10 cellular contexts compared by ENCODE assay signal in genomic region chr12:65335021-65335714, GRCh38. TPM values are rescaled to one million over a fixed set of nuclear protein-coding genes. Genes with fewer than 3 reads are reported as not detected.
DNase-seq lines count a peak whose midpoint lies in the region; ATAC-seq, FAIRE-seq and TF ChIP-seq lines count a peak whose summit lies in the region.
"Had no signal": no experiment of that assay in that cellular context is flagged by ENCODE, and none has a peak within 500 bp of the region (broad histone marks: within the 10 kb centered on the region; RNA-seq: fewer than 3 reads in every experiment).

No MANE protein-coding gene starts in this region.

- no peak for TF ChIP-seq POLR2A in ovary (IDR thresholded peaks at IDR 0.05)

- no peak for TF ChIP-seq CTCF in Calu3 (IDR thresholded peaks at IDR 0.05; ENCODE audit: unreplicated experiment)
- TF ChIP-seq CTCF in fibroblast of pulmonary artery (IDR thresholded peaks at IDR 0.05; ENCODE audit: low read length, missing control alignments) = no peak
- TF ChIP-seq CTCF in ovary (IDR thresholded peaks at IDR 0.05) = no peak

- no peaks in the 10 kb centered on the region for H3K4me1 ChIP-seq in ovary (ENCODE audit: insufficient read depth)

- peak; percentile 39 for FAIRE-seq in RCC 7860 (lab: Jason Lieb, UNC)

- no peak overlapping the region for H3K4me3 Mint-ChIP-seq in Calu3 (ENCODE audit: low read depth, unreplicated experiment)
- H3K4me3 Mint-ChIP-seq in activated CD4-positive, alpha-beta T cell treated with anti-CD3 and anti-CD28 coated beads for 36 hours = no peak overlapping the region

- POLR2A ChIA-PET in activated CD4-positive, alpha-beta T cell treated with anti-CD3 and anti-CD28 coated beads for 36 hours (lab: Charles Lee) = no interaction called here

- peak overlapping the region; percentile 27 for H3K27ac Mint-ChIP-seq in Calu3 (ENCODE audit: unreplicated experiment)
- H3K27ac Mint-ChIP-seq in activated CD4-positive, alpha-beta T cell treated with anti-CD3 and anti-CD28 coated beads for 36 hours = no peak overlapping the region

- no peaks in the 10 kb centered on the region for H3K36me3 Mint-ChIP-seq in Calu3 (ENCODE audit: insufficient read depth, unreplicated experiment)
- H3K36me3 Mint-ChIP-seq in activated CD4-positive, alpha-beta T cell treated with anti-CD3 and anti-CD28 coated beads for 36 hours (ENCODE audit: low read depth) = no peaks in the 10 kb centered on the region

- CTCF ChIA-PET in Calu3 (lab: Charles Lee) = interaction anchor here (0.6 to 1.6 kb wide), 6 partner anchors 8 to 359 kb away, joined by 3 to 5 read pairs (median 3); no protein-coding TSS in a partner anchor
- CTCF ChIA-PET in activated CD4-positive, alpha-beta T cell treated with anti-CD3 and anti-CD28 coated beads for 36 hours (lab: Charles Lee) = interaction anchor here (0.7 kb wide), 1 partner anchor 10 kb away, joined by 3 read pairs; no protein-coding TSS in a partner anchor

- TF ChIP-seq EP300 in ovary (IDR thresholded peaks at IDR 0.05) = no peak

- ATAC-seq in activated CD4-positive, alpha-beta T cell treated with anti-CD3 and anti-CD28 coated beads for 36 hours = no peak

- DNase-seq in Calu3 (peak; percentile 15), RCC 7860 (ENCODE audit: low spot score) (peak; percentile 6), fibroblast of pulmonary artery (ENCODE audit: low read depth) (peak; percentile 96), ovary (peak; percentile 30 to 76 (median 57)), NCI-H2107 treated with DMSO at 0.1 percent for 48 hours (lab: John Stamatoyannopoulos, UW; ENCODE audit: unreplicated experiment) (no peak), NCI-H774 (lab: John Stamatoyannopoulos, UW) (no peak), DMS153 (lab: John Stamatoyannopoulos, UW) (no peak)
- DNase-seq in activated CD4-positive, alpha-beta T cell treated with anti-CD3 and anti-CD28 coated beads for 36 hours = no peak
- DNase-seq: activated CD4-positive, alpha-beta T cell treated with anti-CD3 and anti-CD28 coated beads for 48 hours; NCI-H187 treated with DMSO at 0.1 percent for 48 hours had no signal

- no peak overlapping the region for H3K27ac ChIP-seq in ovary

- H3K4me3 ChIP-seq in fibroblast of pulmonary artery (replicated peaks; ENCODE audit: low read depth, low read length) (peak overlapping the region; percentile 41), ovary (no peak overlapping the region)

- no peaks in the 10 kb centered on the region for H3K9me3 Mint-ChIP-seq in Calu3 (ENCODE audit: low read depth, unreplicated experiment)
- H3K9me3 Mint-ChIP-seq in activated CD4-positive, alpha-beta T cell treated with anti-CD3 and anti-CD28 coated beads for 36 hours (ENCODE audit: low read depth) = no peaks in the 10 kb centered on the region

- no peaks in the 10 kb centered on the region for H3K9me3 ChIP-seq in ovary

- no peaks in the 10 kb centered on the region for H3K27me3 Mint-ChIP-seq in Calu3 (ENCODE audit: unreplicated experiment)
- peaks cover 5% of the 10 kb centered on the region for H3K27me3 Mint-ChIP-seq in activated CD4-positive, alpha-beta T cell treated with anti-CD3 and anti-CD28 coated beads for 36 hours

- WGBS in ovary, 3 donors = 23 to 24% (median 23%) methylated on average over 5 of the region's 5 CpGs

- intact Hi-C loops in Calu3 (cut with micrococcal nuclease; ENCODE audit: unreplicated experiment) (loop anchor here (5.0 kb wide), 1 partner anchor 202 kb away; no protein-coding TSS in a partner anchor), ovary (cut with DNase I) (no loop called here)
- intact Hi-C loops in activated CD4-positive, alpha-beta T cell treated with anti-CD3 and anti-CD28 coated beads for 36 hours (cut with DNase I, micrococcal nuclease) = no loop called here

- peaks cover 15% of the 10 kb centered on the region for H3K4me1 Mint-ChIP-seq in Calu3 (ENCODE audit: low read depth, unreplicated experiment)
- no peaks in the 10 kb centered on the region for H3K4me1 Mint-ChIP-seq in activated CD4-positive, alpha-beta T cell treated with anti-CD3 and anti-CD28 coated beads for 36 hours

- no TSS peak for BruUV-seq in Calu3 (replicated peaks; lab: Mats Ljungman, UMichigan)

- no peaks in the 10 kb centered on the region for H3K27me3 ChIP-seq in ovary

- H3K36me3 ChIP-seq in ovary = no peaks in the 10 kb centered on the region

RNA-seq across cellular contexts. Expression of gene MSRB3, which starts 56.7 kb away (rescaled TPM):
- total RNA-seq in Calu3 (2022) (1.4 and 1.5 TPM in 2 replicates), ovary (10 to 100 TPM; 14.9 to 58.8 (median 27.1) TPM)
- polyA plus RNA-seq in ovary = 10 to 100 TPM; 21.1 to 58.8 TPM
- under 1 TPM in 1 of 2 experiments, not detected in 1; 0.12 TPM for total RNA-seq in activated CD4-positive, alpha-beta T cell treated with anti-CD3 and anti-CD28 coated beads for 36 hours

Comparison
In these comparisons a context has a peak if more than half of its experiments do, and no peak if none do; other contexts are left out.
1. DNase-seq: peak in Calu3 (single experiment), RCC 7860 (single experiment), fibroblast of pulmonary artery (single experiment) and ovary (5 of 5); none in NCI-H2107 treated with DMSO at 0.1 percent for 48 hours (single experiment), NCI-H774 (single experiment), DMS153 (single experiment) and activated CD4-positive, alpha-beta T cell treated with anti-CD3 and anti-CD28 coated beads for 36 hours (single experiment).